ENCODE assay signal across 11 cellular contexts in genomic region chr3:66497288-66497972, GRCh38. TPM values are rescaled to one million over a fixed set of nuclear protein-coding genes. Genes with fewer than 3 reads are reported as not detected.
DNase-seq lines count a peak whose midpoint lies in the region; ATAC-seq, FAIRE-seq and TF ChIP-seq lines count a peak whose summit lies in the region.
"Had no signal": no experiment of that assay in that cellular context is flagged by ENCODE, and none has a peak within 500 bp of the region (broad histone marks: within the 10 kb centered on the region; RNA-seq: fewer than 3 reads in every experiment).

No MANE protein-coding gene starts in this region.

- TF ChIP-seq POLR2A in GM12878 (IDR thresholded peaks at IDR 0.05; ENCODE audit: low read depth, low read length) (no peak), vagina (IDR thresholded peaks at IDR 0.05) (no peak)

- H3K27ac ChIP-seq in right atrium auricular region, result peak overlapping the region; percentile 95 to 98
- no peak overlapping the region for H3K27ac ChIP-seq in GM12878 (ENCODE audit: control insufficient read depth, insufficient read depth)
- H3K27ac ChIP-seq in muscle layer of colon (ENCODE audit: low read depth, low read length), result peak overlapping the region; percentile 77
- H3K27ac ChIP-seq in vagina, result peak overlapping the region; percentile 91
- H3K27ac ChIP-seq: WERI-Rb-1 had no signal

- peak overlapping the region; percentile 93 to 95 for H3K4me3 ChIP-seq in right atrium auricular region
- H3K4me3 ChIP-seq in GM12878, result peak overlapping the region; percentile 2; the same call in 1 of the 2 replicates
- H3K4me3 ChIP-seq in muscle layer of colon (ENCODE audit: low read depth in 1 of 2, low read length in 2 of 2), result peak overlapping the region; percentile 11 to 87
- H3K4me3 ChIP-seq in vagina, result no peak overlapping the region

- SMC1A ChIA-PET in GM12878 (lab: Charles Lee; ENCODE audit: uncharacterized antibody, unreplicated experiment), result interaction anchor here (0.7 to 2.3 kb wide), 3 partner anchors 14 to 28 kb away, joined by 3 to 7 read pairs (median 6); no protein-coding TSS in a partner anchor

- no peaks in the 10 kb centered on the region for H3K36me3 ChIP-seq in right atrium auricular region
- no peaks in the 10 kb centered on the region for H3K36me3 ChIP-seq in GM12878 (ENCODE audit: control insufficient read depth in 2 of 2, insufficient read depth in 2 of 2, low read length in 1 of 2)
- no peaks in the 10 kb centered on the region for H3K36me3 ChIP-seq in muscle layer of colon (ENCODE audit: insufficient read depth, low read length)
- H3K36me3 ChIP-seq in vagina, result no peaks in the 10 kb centered on the region

- H3K79me2 ChIP-seq in GM12878 (ENCODE audit: control insufficient read depth, insufficient read depth, low read length), result peaks cover 9% of the 10 kb centered on the region

- CTCF ChIA-PET in GM12878 (lab: Yijun Ruan, JAX), result interaction anchor here (1.0 to 2.5 kb wide), 5 partner anchors 11 to 325 kb away, joined by 3 to 8 read pairs (median 3); no protein-coding TSS in a partner anchor

- H3K9me3 ChIP-seq in right atrium auricular region, result no peaks in the 10 kb centered on the region
- H3K9me3 ChIP-seq in GM12878 (replicated peaks; ENCODE audit: control insufficient read depth, insufficient read depth, low read length), result no peaks in the 10 kb centered on the region
- no peaks in the 10 kb centered on the region for H3K9me3 ChIP-seq in muscle layer of colon (ENCODE audit: low read length)
- H3K9me3 ChIP-seq in vagina, result no peaks in the 10 kb centered on the region

- H4K20me1 ChIP-seq in GM12878 (ENCODE audit: control insufficient read depth, insufficient read depth), result no peaks in the 10 kb centered on the region

- ATAC-seq in GM12878 (no peak), HG02852 (IDR thresholded peaks at IDR 0.05; ENCODE audit: unreplicated experiment) (no peak)
- ATAC-seq: natural killer cell had no signal

- no peak overlapping the region for H3K4me2 ChIP-seq in GM12878 (ENCODE audit: control insufficient read depth, insufficient read depth)

- in situ Hi-C loops in GM12878 (cut with MboI), result no loop called here

- RAD21 ChIA-PET in GM12878 (lab: Charles Lee; ENCODE audit: unreplicated experiment), result interaction anchor here (0.5 to 1.1 kb wide), 3 partner anchors 16 to 89 kb away, joined by 3 read pairs; no protein-coding TSS in a partner anchor

- intact Hi-C loops in cardiac septum (cut with DNase I) (no loop called here), GM12878 (cut with micrococcal nuclease; ENCODE audit: unreplicated experiment) (no loop called here), vagina (cut with DNase I) (no loop called here)

- H3K9ac ChIP-seq in GM12878 (ENCODE audit: control insufficient read depth, insufficient read depth, low read length), result no peak overlapping the region
- H3K9ac ChIP-seq in muscle layer of colon (ENCODE audit: low read length), result peak overlapping the region; percentile 93

- H3K27me3 ChIP-seq in right atrium auricular region (no peaks in the 10 kb centered on the region), GM12878 (replicated peaks in 1 of 2; ENCODE audit: control insufficient read depth in 2 of 2, insufficient read depth in 2 of 2, low read length in 1 of 2) (peaks cover 0 to 2% of the 10 kb centered on the region in 2 experiments; a peak in 2 of 4 replicates), muscle layer of colon (ENCODE audit: control insufficient read depth in 1 of 2, insufficient read depth in 2 of 2, low read length in 2 of 2) (no peaks in the 10 kb centered on the region), vagina (no peaks in the 10 kb centered on the region)

- POLR2A ChIA-PET in GM12878 (lab: Charles Lee), result interaction anchor here (1.0 kb wide), 1 partner anchor 16 kb away, joined by 3 read pairs; no protein-coding TSS in a partner anchor

- TF ChIP-seq CTCF in right atrium auricular region (IDR thresholded peaks at IDR 0.05) (no peak), GM12878 (IDR thresholded peaks at IDR 0.05 in 2 of 3, conservative IDR thresholded peaks at IDR 0.05 in 1 of 3; ENCODE audit: control insufficient read depth in 2 of 3, extremely low read depth in 1 of 3, insufficient read depth in 1 of 3, low read depth in 3 of 3, low read length in 3 of 3) (no peak), vagina (IDR thresholded peaks at IDR 0.05) (no peak)

- TF ChIP-seq RAD21 in GM12878 (IDR thresholded peaks at IDR 0.05; ENCODE audit: insufficient read depth, low read depth, low read length), result no peak

- TF ChIP-seq EP300 in GM12878 (IDR thresholded peaks at IDR 0.05; ENCODE audit: borderline replicate concordance in 1 of 2, control insufficient read depth in 1 of 2, low read depth in 2 of 2, low read length in 2 of 2), result no peak

- H3K4me1 ChIP-seq in right atrium auricular region (peaks cover 0 to 66% of the 10 kb centered on the region in 2 donors), GM12878 (ENCODE audit: control insufficient read depth, insufficient read depth, low read length) (peaks cover 4% of the 10 kb centered on the region; the same call in 1 of the 2 replicates), muscle layer of colon (ENCODE audit: insufficient read depth, low read length) (peaks cover 58% of the 10 kb centered on the region), vagina (peaks cover 69% of the 10 kb centered on the region)

- BruUV-seq in GM12878 (replicated peaks; lab: Mats Ljungman, UMichigan), result no TSS peak

- 64% methylated on average over 4 of the region's 5 CpGs for WGBS in GM12878 (ENCODE audit: insufficient coverage, insufficient replicate concordance, low lambda C conversion rate, missing lambda C conversion rate)

- no peak for DNase-seq in right atrium auricular region (ENCODE audit: low spot score)
- no peak for DNase-seq in cardiac septum (ENCODE audit: low spot score)
- no peak for DNase-seq in GM12878 (ENCODE audit: low read depth, low spot score)
- no peak for DNase-seq in vagina (ENCODE audit: extremely low spot score in 2 of 2)
- no peak for DNase-seq in NK-92 (lab: John Stamatoyannopoulos, UW; ENCODE audit: unreplicated experiment)
- no peak for DNase-seq in NCI-H1930 (lab: John Stamatoyannopoulos, UW)
- DNase-seq: C1 segment of cervical spinal cord, natural killer cell, WERI-Rb-1 had no signal

- FAIRE-seq in GM12878 (lab: Jason Lieb, UNC), result no peak

- no peak overlapping the region for H2AFZ ChIP-seq in GM12878 (ENCODE audit: control insufficient read depth, low read depth, low read length)

TF ChIP-seq in GM12878, 131 proteins besides CTCF, POLR2A, EP300 and RAD21:
- TF ChIP-seq MYB (IDR thresholded peaks at IDR 0.05; ENCODE audit: borderline replicate concordance, low read depth, low read length) (no peak), HDAC2 (IDR thresholded peaks at IDR 0.05) (no peak), ZNF384 (IDR thresholded peaks at IDR 0.05; ENCODE audit: borderline replicate concordance, low read depth, low read length) (peak; percentile 62; the same call in 1 of the 2 replicates)

RNA-seq across cellular contexts. Expression of gene LRIG1, which starts 3.4 kb away (rescaled TPM):
- 100 to 1,000 TPM; 147 to 179 TPM for total RNA-seq in right atrium auricular region
- 77.1 TPM for total RNA-seq in cardiac septum
- 4.9 and 5.9 TPM in 2 replicates for total RNA-seq in GM12878 (2013; cell fraction: nucleolus; rRNA removed)
- 10.5 and 11.8 TPM in 2 replicates for total RNA-seq in GM12878 (2014; rRNA removed)
- total RNA-seq in GM12878 (2014; rRNA removed; fragmentation: Illumina TruSeq; extraction: Trizol), result 5.8 and 6.5 TPM in 2 replicates
- 11.2 and 12.5 TPM in 2 replicates for total RNA-seq in GM12878 (2021)
- 12.4 TPM for polyA plus RNA-seq in GM12878 (2011; ENCODE audit: low read depth)
- 12.3 and 16.4 TPM in 2 replicates for polyA plus RNA-seq in GM12878 (2011; rRNA removed)
- polyA plus RNA-seq in GM12878 (2011; cell fraction: cytosol; rRNA removed), result 17.1 and 18.0 TPM in 2 replicates
- polyA plus RNA-seq in GM12878 (2011; cell fraction: nucleus; rRNA removed), result 52.5 and 61.5 TPM in 2 replicates
- polyA plus RNA-seq in GM12878 (2012), result 8.3 and 10.2 TPM in 2 replicates
- 11.4 and 15.6 TPM in 2 replicates for polyA plus RNA-seq in GM12878 (2014; fragmentation: Illumina TruSeq; extraction: Trizol)
- 1 to 10 TPM in 1 of 2 experiments, under 1 TPM in 1; 0.84 to 2.5 TPM for polyA plus RNA-seq in GM12878 (2014; fragmentation: Nextera tagmentation; extraction: Ambion mirVana)
- polyA plus RNA-seq in GM12878 (2014; rRNA removed), result 7.2 and 9.7 TPM in 2 replicates
- polyA plus RNA-seq in GM12878 (2016; fragmentation: Nextera tagmentation; extraction: Ambion mirVana), result 1 to 10 TPM; 4.5 to 5.2 TPM
- polyA minus RNA-seq in GM12878 (2011; rRNA and poly(A)+ RNA removed), result 44.8 and 51.0 TPM in 2 replicates
- polyA minus RNA-seq in GM12878 (2011; cell fraction: cytosol; rRNA and poly(A)+ RNA removed), result 13.2 and 15.9 TPM in 2 replicates
- polyA minus RNA-seq in GM12878 (2011; cell fraction: nucleus; rRNA and poly(A)+ RNA removed), result 33.5 and 46.4 TPM in 2 replicates
- total RNA-seq in vagina, result 30.7 TPM

Comparison
In these comparisons a context has a peak if more than half of its experiments do, and no peak if none do; other contexts are left out.
1. H3K4me3 ChIP-seq: peak in right atrium auricular region (2 of 2), GM12878 (single experiment) and muscle layer of colon (2 of 2); none in vagina (0 of 2).